ENCODE assay signal across 20 cellular contexts in genomic region chr11:91795139-91795887, GRCh38.
A peak's percentile ranks its signal among the peaks of the same experiment; 100 is the strongest.
DNase-seq lines count a peak whose midpoint lies in the region; ATAC-seq and TF ChIP-seq lines count a peak whose summit lies in the region.
"Had no signal": no experiment of that assay in that cellular context is flagged by ENCODE, and none has a peak within 500 bp of the region (broad histone marks: within the 10 kb centered on the region; RNA-seq: fewer than 3 reads in every experiment).

No MANE protein-coding gene starts in this region.

- H3K4me3 ChIP-seq in GM23338 (no peak overlapping the region), endodermal cell (ENCODE audit: low read length) (peak overlapping the region; percentile 19)
- H3K4me3 ChIP-seq: thyroid gland had no signal

- intact Hi-C loops in cardiac septum (cut with DNase I) = no loop called here

- H3K36me3 Mint-ChIP-seq in GM23338 (ENCODE audit: low read depth) (no peaks in the 10 kb centered on the region), endodermal cell (ENCODE audit: low read depth) (no peaks in the 10 kb centered on the region)
- H3K36me3 Mint-ChIP-seq: stimulated activated naive B cell treated with anti-CD40 and anti-IgM and Interleukin-4, amounts not matched to agents 10 μg/mL and 1 μg/mL and 100 μg/mL, for 72 hours had no signal

- peak overlapping the region; percentile 18; the same call in 1 of the 2 replicates for H2AFZ ChIP-seq in GM23338

- H3K4me3 Mint-ChIP-seq in GM23338 = no peak overlapping the region
- H3K4me3 Mint-ChIP-seq in endodermal cell = no peak overlapping the region
- H3K4me3 Mint-ChIP-seq: activated B cell treated with CpG ODN at 0.5 μM for 24 hours; activated naive CD8-positive, alpha-beta T cell treated with anti-CD3 and anti-CD28 coated beads, Interleukin-2, amount 50 U/mL, for 24 hours; stimulated activated naive B cell treated with anti-CD40 and anti-IgM and Interleukin-4, amounts not matched to agents 10 μg/mL and 1 μg/mL and 100 μg/mL, for 72 hours had no signal

- no peak for ATAC-seq in GM23338
- ATAC-seq: activated naive CD8-positive, alpha-beta T cell treated with anti-CD3 and anti-CD28 coated beads, Interleukin-2, amount 50 U/mL, for 24 hours; left ventricle myocardium superior; stimulated activated naive B cell treated with anti-CD40 and anti-IgM and Interleukin-4, amounts not matched to agents 10 μg/mL and 1 μg/mL and 100 μg/mL, for 72 hours had no signal

- H3K36me3 ChIP-seq in GM23338 (ENCODE audit: insufficient read depth) = no peaks in the 10 kb centered on the region
- H3K36me3 ChIP-seq in endodermal cell (ENCODE audit: control insufficient read depth, insufficient read depth, low read length) = no peaks in the 10 kb centered on the region
- H3K36me3 ChIP-seq: thyroid gland had no signal

- H3F3A ChIP-seq in GM23338 (replicated peaks; ENCODE audit: low read depth) = no peaks in the 10 kb centered on the region

- H3K27ac ChIP-seq in GM23338 (ENCODE audit: low read depth) (no peak overlapping the region), endodermal cell (ENCODE audit: low read depth, low read length) (peak overlapping the region; percentile 51)
- H3K27ac ChIP-seq: RWPE1, thyroid gland had no signal

- H3K27me3 Mint-ChIP-seq in GM23338 (ENCODE audit: insufficient read depth, low read depth, poor library complexity) (no peaks in the 10 kb centered on the region), endodermal cell (ENCODE audit: insufficient read depth) (no peaks in the 10 kb centered on the region)
- H3K27me3 Mint-ChIP-seq: activated B cell treated with CpG ODN at 0.5 μM for 24 hours; activated naive CD8-positive, alpha-beta T cell treated with anti-CD3 and anti-CD28 coated beads, Interleukin-2, amount 50 U/mL, for 24 hours; stimulated activated naive B cell treated with anti-CD40 and anti-IgM and Interleukin-4, amounts not matched to agents 10 μg/mL and 1 μg/mL and 100 μg/mL, for 72 hours had no signal

- H3K27me3 ChIP-seq in GM23338 (ENCODE audit: insufficient read depth) (no peaks in the 10 kb centered on the region), endodermal cell (ENCODE audit: control insufficient read depth, insufficient read depth, low read length, poor library complexity, severe bottlenecking) (no peaks in the 10 kb centered on the region)
- H3K27me3 ChIP-seq: thyroid gland had no signal

- H3K4me1 ChIP-seq in GM23338 (ENCODE audit: insufficient read depth) (no peaks in the 10 kb centered on the region), endodermal cell (ENCODE audit: control insufficient read depth, insufficient read depth, low read length) (peaks cover 7% of the 10 kb centered on the region)
- H3K4me1 ChIP-seq: thyroid gland had no signal

- H3K4me2 ChIP-seq in GM23338 = no peak overlapping the region

- no peak for DNase-seq in GM23338 (ENCODE audit: low spot score)
- peak; percentile 47 for DNase-seq in NCI-H446 treated with DMSO at 0.1 percent for 48 hours (lab: John Stamatoyannopoulos, UW)
- no peak for DNase-seq in endodermal cell
- DNase-seq in renal cortical epithelial cell (ENCODE audit: low read depth) = peak; percentile 74
- no peak for DNase-seq in cardiac septum (ENCODE audit: low spot score)
- DNase-seq in activated naive CD4-positive, alpha-beta T cell (lab: John Stamatoyannopoulos, UW) = no peak
- no peak for DNase-seq in inferior parietal cortex (ENCODE audit: extremely low spot score)
- DNase-seq: activated B cell treated with CpG ODN at 0.5 μM for 24 hours; activated CD4-positive, alpha-beta T cell treated with anti-CD3 and anti-CD28 coated beads, Interleukin-2, amount 50 U/mL, for 48 hours; activated naive CD8-positive, alpha-beta T cell treated with anti-CD3 and anti-CD28 coated beads, Interleukin-2, amount 50 U/mL, for 24 hours; AML-193; dermis blood vessel endothelial cell; DND-41; head of caudate nucleus; left ventricle myocardium superior; NCI-H524 treated with DMSO at 0.1 percent for 48 hours; stimulated activated CD4-positive, alpha-beta T cell treated with anti-CD3 and anti-CD28 coated beads, Interleukin-2, amount 100 ng/mL, for 48 hours; stimulated activated naive B cell treated with anti-CD40 and anti-IgM and Interleukin-4, amounts not matched to agents 10 μg/mL and 1 μg/mL and 100 μg/mL, for 72 hours; thyroid gland had no signal

- no peaks in the 10 kb centered on the region for H3K9me2 ChIP-seq in GM23338 (ENCODE audit: insufficient read depth)

- no CpG with 5 or more reads among the region's 2 CpGs for WGBS in endodermal cell (ENCODE audit: insufficient coverage in 1 of 2, insufficient read length in 1 of 2), 2 experiments

- no peaks in the 10 kb centered on the region for H3K9me3 ChIP-seq in endodermal cell (ENCODE audit: control insufficient read depth, low read length)
- H3K9me3 ChIP-seq: thyroid gland had no signal

- no peaks in the 10 kb centered on the region for H3K79me2 ChIP-seq in GM23338 (replicated peaks; ENCODE audit: insufficient read depth)

- H4K20me1 ChIP-seq in GM23338 (replicated peaks; ENCODE audit: insufficient read depth) = no peaks in the 10 kb centered on the region

- H3K4me1 Mint-ChIP-seq in GM23338 = no peaks in the 10 kb centered on the region; the same call in 2 of the 3 replicates
- peaks cover 47% of the 10 kb centered on the region for H3K4me1 Mint-ChIP-seq in endodermal cell
- H3K4me1 Mint-ChIP-seq: activated B cell treated with CpG ODN at 0.5 μM for 24 hours; activated naive CD8-positive, alpha-beta T cell treated with anti-CD3 and anti-CD28 coated beads, Interleukin-2, amount 50 U/mL, for 24 hours; stimulated activated naive B cell treated with anti-CD40 and anti-IgM and Interleukin-4, amounts not matched to agents 10 μg/mL and 1 μg/mL and 100 μg/mL, for 72 hours had no signal

- H3K9me3 Mint-ChIP-seq in GM23338 (no peaks in the 10 kb centered on the region), endodermal cell (no peaks in the 10 kb centered on the region)
- H3K9me3 Mint-ChIP-seq: activated B cell treated with CpG ODN at 0.5 μM for 24 hours had no signal

- H3K27ac Mint-ChIP-seq in GM23338 = no peak overlapping the region
- H3K27ac Mint-ChIP-seq in endodermal cell = no peak overlapping the region
- H3K27ac Mint-ChIP-seq: activated B cell treated with CpG ODN at 0.5 μM for 24 hours; activated naive CD8-positive, alpha-beta T cell treated with anti-CD3 and anti-CD28 coated beads, Interleukin-2, amount 50 U/mL, for 24 hours; stimulated activated naive B cell treated with anti-CD40 and anti-IgM and Interleukin-4, amounts not matched to agents 10 μg/mL and 1 μg/mL and 100 μg/mL, for 72 hours had no signal

- TF ChIP-seq CTCF in GM23338 (conservative IDR thresholded peaks at IDR 0.05; ENCODE audit: low read depth in 2 of 2) (no peak), endodermal cell (conservative IDR thresholded peaks at IDR 0.05) (no peak)

- H3K9ac ChIP-seq in endodermal cell (ENCODE audit: extremely low read depth, low read length, poor library complexity, severe bottlenecking) = no peak overlapping the region

TF ChIP-seq in GM23338, 12 proteins besides CTCF, POLR2A, EP300 and RAD21 (continues in another document):
- TF ChIP-seq REST (IDR thresholded peaks at IDR 0.05; ENCODE audit: unreplicated experiment) = no peak
- TF ChIP-seq NANOG (IDR thresholded peaks at IDR 0.05; ENCODE audit: borderline replicate concordance) = no peak

Comparison
In these comparisons a context has a peak if more than half of its experiments do, and no peak if none do; other contexts are left out.
1. DNase-seq: peak in NCI-H446 treated with DMSO at 0.1 percent for 48 hours (single experiment) and renal cortical epithelial cell (single experiment); none in GM23338 (single experiment), endodermal cell (single experiment), cardiac septum (single experiment), activated naive CD4-positive, alpha-beta T cell (0 of 4) and inferior parietal cortex (single experiment).